Comparison of ENCODE assay signal across 11 cellular contexts in genomic region chr13:84126671-84127171, GRCh38.
DNase-seq lines count a peak whose midpoint lies in the region; ATAC-seq lines count a peak whose summit lies in the region.
"Had no signal": no experiment of that assay in that cellular context is flagged by ENCODE, and none has a peak within 500 bp of the region (broad histone marks: within the 10 kb centered on the region; RNA-seq: fewer than 3 reads in every experiment).

No MANE protein-coding gene starts in this region.

- no peaks in the 10 kb centered on the region for H3K9me3 Mint-ChIP-seq in central memory CD8-positive, alpha-beta T cell
- H3K9me3 Mint-ChIP-seq: CD4-positive, alpha-beta T cell; type B pancreatic cell had no signal

- no peak overlapping the region for H3K4me3 Mint-ChIP-seq in central memory CD8-positive, alpha-beta T cell
- H3K4me3 Mint-ChIP-seq: CD4-positive, alpha-beta T cell; type B pancreatic cell had no signal

- H3K36me3 Mint-ChIP-seq in central memory CD8-positive, alpha-beta T cell (ENCODE audit: insufficient read depth), result peaks cover 2% of the 10 kb centered on the region
- H3K36me3 Mint-ChIP-seq: type B pancreatic cell had no signal

- H3K27me3 Mint-ChIP-seq in central memory CD8-positive, alpha-beta T cell, result no peaks in the 10 kb centered on the region
- H3K27me3 Mint-ChIP-seq: CD4-positive, alpha-beta T cell; type B pancreatic cell had no signal

- DNase-seq in DMS 273 (lab: John Stamatoyannopoulos, UW; ENCODE audit: unreplicated experiment), result peak; percentile 89
- DNase-seq in NCI-H2171 (lab: John Stamatoyannopoulos, UW), result peak; percentile 53
- peak in 1 of 2 donors; percentile 25 for DNase-seq in central memory CD8-positive, alpha-beta T cell (ENCODE audit: low spot score in 2 of 2)
- no peak for DNase-seq in AG08396 (ENCODE audit: low spot score)
- no peak for DNase-seq in NK-92 treated with Interleukin-12 subunit alpha and Interleukin-12 subunit beta, amount 100 ng/mL, for 24 hours (lab: John Stamatoyannopoulos, UW)
- DNase-seq: CD4-positive, alpha-beta T cell had no signal

- ATAC-seq in GM21423 (IDR thresholded peaks at IDR 0.05; ENCODE audit: unreplicated experiment) (peak; percentile 62), GM21447 (IDR thresholded peaks at IDR 0.05; ENCODE audit: unreplicated experiment) (no peak), GM21390 (IDR thresholded peaks at IDR 0.05; ENCODE audit: unreplicated experiment) (no peak)
- peak; percentile 64 for ATAC-seq in central memory CD8-positive, alpha-beta T cell (replicated peaks; ENCODE audit: extremely low read depth, poor library complexity, severe bottlenecking)
- ATAC-seq: gastroesophageal sphincter had no signal

- no peak overlapping the region for H3K27ac Mint-ChIP-seq in central memory CD8-positive, alpha-beta T cell (ENCODE audit: low read depth)
- H3K27ac Mint-ChIP-seq: CD4-positive, alpha-beta T cell; type B pancreatic cell had no signal

- H3K4me1 Mint-ChIP-seq in central memory CD8-positive, alpha-beta T cell, result peaks cover 8% of the 10 kb centered on the region

Comparison
In these comparisons a context has a peak if more than half of its experiments do, and no peak if none do; other contexts are left out.
1. DNase-seq: peak in DMS 273 (single experiment) and NCI-H2171 (single experiment); none in AG08396 (single experiment) and NK-92 treated with Interleukin-12 subunit alpha and Interleukin-12 subunit beta, amount 100 ng/mL, for 24 hours (single experiment).
2. ATAC-seq: peak in GM21423 (single experiment) and central memory CD8-positive, alpha-beta T cell (single experiment); none in GM21447 (single experiment) and GM21390 (single experiment).